17 cellular contexts compared by ENCODE assay signal in the genomic region with DNA sequence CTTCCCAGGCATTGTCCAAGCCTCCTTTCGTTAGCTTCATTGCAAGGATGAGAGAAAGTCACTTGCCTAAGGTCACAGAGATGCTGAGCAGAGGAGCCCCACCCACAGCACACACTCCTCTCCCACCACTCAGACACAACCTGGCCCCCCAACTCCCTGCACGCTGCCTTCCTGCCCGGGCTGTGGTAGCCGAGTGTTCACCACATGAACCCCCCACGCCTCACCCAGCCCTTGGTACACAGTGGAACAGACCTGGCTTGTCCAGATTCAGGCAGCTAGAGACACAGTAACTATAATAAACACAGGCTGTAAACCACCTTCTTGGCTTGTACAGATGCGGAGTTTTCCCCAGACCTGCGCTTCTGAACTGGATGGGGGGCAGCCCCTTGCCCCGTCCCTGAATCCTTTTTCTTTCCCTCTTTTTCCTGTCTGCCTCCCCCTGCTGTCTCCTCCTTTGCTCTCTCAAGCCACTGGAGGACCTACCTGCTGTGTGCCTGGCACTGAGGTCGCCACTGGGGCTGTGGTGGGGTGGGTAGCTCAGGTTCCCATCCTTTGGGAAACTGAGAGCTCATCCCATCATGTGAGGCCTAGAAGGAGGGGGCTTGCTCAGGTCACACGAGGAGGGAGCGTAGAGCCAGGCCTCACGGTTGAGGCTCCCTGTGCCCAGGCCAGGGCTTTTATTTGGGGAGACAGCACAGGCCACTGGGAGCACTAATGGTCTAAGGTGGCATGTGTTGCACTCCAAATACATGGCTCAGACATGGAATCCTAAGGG. TPM values are rescaled to one million over a fixed set of nuclear protein-coding genes. Genes with fewer than 3 reads are reported as not detected.
DNase-seq lines count a peak whose midpoint lies in the region; ATAC-seq, FAIRE-seq and TF ChIP-seq lines count a peak whose summit lies in the region.
"Had no signal": no experiment of that assay in that cellular context is flagged by ENCODE, and none has a peak within 500 bp of the region (broad histone marks: within the 10 kb centered on the region; RNA-seq: fewer than 3 reads in every experiment).

No MANE protein-coding gene starts in this region.

- H4K8ac ChIP-seq in mesenchymal stem cell (ENCODE audit: low read length): no peak overlapping the region

- H3K4me1 ChIP-seq in BLaER1 (peaks cover 96% of the 10 kb centered on the region), mesenchymal stem cell (ENCODE audit: control insufficient read depth, insufficient read depth, low read depth, low read length) (peaks cover 16% of the 10 kb centered on the region), sigmoid colon (peaks cover 0 to 19% (median 15%) of the 10 kb centered on the region in 4 donors), neural progenitor cell (peaks cover 12% of the 10 kb centered on the region)
- no peaks in the 10 kb centered on the region for H3K4me1 ChIP-seq in effector memory CD4-positive, alpha-beta T cell (ENCODE audit: control insufficient read depth, insufficient read depth, low read length, poor library complexity, severe bottlenecking)

- no peaks in the 10 kb centered on the region for H3F3A ChIP-seq in neural progenitor cell (ENCODE audit: low read depth)

- intact Hi-C loops in sigmoid colon (cut with DNase I): no loop called here

- peak overlapping the region in 1 of 2 experiments; percentile 26 for H3K14ac ChIP-seq in mesenchymal stem cell (ENCODE audit: low read length in 2 of 2)

- H3K27ac ChIP-seq in BLaER1: peak overlapping the region; percentile 79
- H3K27ac ChIP-seq in mesenchymal stem cell (ENCODE audit: low read length, poor library complexity, severe bottlenecking): no peak overlapping the region
- H3K27ac ChIP-seq in sigmoid colon: no peak overlapping the region
- H3K27ac ChIP-seq in effector memory CD4-positive, alpha-beta T cell (ENCODE audit: insufficient read depth, low read length, poor library complexity, severe bottlenecking): no peak overlapping the region
- no peak overlapping the region for H3K27ac ChIP-seq in neural progenitor cell

- H4K91ac ChIP-seq in mesenchymal stem cell (ENCODE audit: low read length): no peak overlapping the region

- H4K20me1 ChIP-seq in BLaER1: no peaks in the 10 kb centered on the region
- H4K20me1 ChIP-seq in neural progenitor cell (ENCODE audit: low read depth): no peaks in the 10 kb centered on the region

- no peak for ATAC-seq in GM18873 (IDR thresholded peaks at IDR 0.05; ENCODE audit: low FRiP score, unreplicated experiment)
- no peak for ATAC-seq in GM18870 (IDR thresholded peaks at IDR 0.05; ENCODE audit: unreplicated experiment)

- no peak overlapping the region for H2BK120ac ChIP-seq in mesenchymal stem cell (ENCODE audit: low read depth, low read length)

- no peak overlapping the region for H3K27ac Mint-ChIP-seq in neural progenitor cell
- H3K27ac Mint-ChIP-seq: CD14-positive monocyte, HFFc6 had no signal

- 91% methylated on average over 12 of the region's 12 CpGs for WGBS in mesenchymal stem cell
- 34 to 72% methylated on average over 12 of the region's 12 CpGs for WGBS in sigmoid colon, 2 donors

- no peaks in the 10 kb centered on the region for H3K36me3 Mint-ChIP-seq in neural progenitor cell
- H3K36me3 Mint-ChIP-seq: CD14-positive monocyte had no signal

- TF ChIP-seq CTCF in sigmoid colon (IDR thresholded peaks at IDR 0.05) (no peak), neural progenitor cell (IDR thresholded peaks at IDR 0.05) (no peak)

- H3K79me1 ChIP-seq in mesenchymal stem cell (replicated peaks; ENCODE audit: low read length, poor library complexity, severe bottlenecking): no peaks in the 10 kb centered on the region

- TF ChIP-seq POLR2A in sigmoid colon (IDR thresholded peaks at IDR 0.05): no peak

- no peak overlapping the region for H3K4ac ChIP-seq in mesenchymal stem cell (ENCODE audit: low read depth in 1 of 2, low read length in 2 of 2)

- peak overlapping the region; percentile 94 for H3K4me2 ChIP-seq in BLaER1
- H3K4me2 ChIP-seq in mesenchymal stem cell (ENCODE audit: low read length, poor library complexity, severe bottlenecking): no peak overlapping the region
- no peak overlapping the region for H3K4me2 ChIP-seq in neural progenitor cell

- H3K9ac ChIP-seq in BLaER1 (peak overlapping the region; percentile 20; the same call in 1 of the 2 replicates), mesenchymal stem cell (ENCODE audit: low read length) (no peak overlapping the region), neural progenitor cell (no peak overlapping the region)

- H2BK12ac ChIP-seq in mesenchymal stem cell (ENCODE audit: low read length in 2 of 2): no peak overlapping the region

- H2AFZ ChIP-seq in mesenchymal stem cell (ENCODE audit: low read depth, low read length): no peak overlapping the region
- H2AFZ ChIP-seq in neural progenitor cell (replicated peaks): no peak overlapping the region

- H2BK15ac ChIP-seq in mesenchymal stem cell (ENCODE audit: low read depth, poor library complexity, severe bottlenecking): peak overlapping the region; percentile 45

- DNase-seq in HTR-8/SVneo (ENCODE audit: insufficient read length, low spot score): no peak
- DNase-seq in mesenchymal stem cell: no peak
- peak; percentile 41 for DNase-seq in sigmoid colon
- no peak for DNase-seq in effector memory CD4-positive, alpha-beta T cell
- no peak for DNase-seq in neural progenitor cell (ENCODE audit: low spot score)
- DNase-seq: DMS153, HFFc6, KBM-7, NCI-H1436, NCI-H2029 treated with DMSO at 0.1 percent for 48 hours, NCI-H510A, NCI-H774, Right ventricle myocardium superior had no signal

- H3K27me3 Mint-ChIP-seq in neural progenitor cell (ENCODE audit: insufficient read depth, low read depth): peaks cover 2% of the 10 kb centered on the region

- no peak overlapping the region for H3K4me3 Mint-ChIP-seq in neural progenitor cell
- H3K4me3 Mint-ChIP-seq: CD14-positive monocyte, HFFc6 had no signal

- TF ChIP-seq EP300 in sigmoid colon (IDR thresholded peaks at IDR 0.05): no peak

- H2AK5ac ChIP-seq in mesenchymal stem cell (ENCODE audit: low read length, severe bottlenecking): no peak overlapping the region

- H3K36me3 ChIP-seq in BLaER1 (no peaks in the 10 kb centered on the region), mesenchymal stem cell (ENCODE audit: control insufficient read depth in 1 of 2, insufficient read depth in 2 of 2, low read depth in 1 of 2, low read length in 2 of 2) (no peaks in the 10 kb centered on the region), sigmoid colon (no peaks in the 10 kb centered on the region), neural progenitor cell (no peaks in the 10 kb centered on the region)
- H3K36me3 ChIP-seq in effector memory CD4-positive, alpha-beta T cell (ENCODE audit: control insufficient read depth, insufficient read depth, low read length): no peaks in the 10 kb centered on the region

- no peaks in the 10 kb centered on the region for H3K9me3 Mint-ChIP-seq in neural progenitor cell
- H3K9me3 Mint-ChIP-seq: CD14-positive monocyte, HFFc6 had no signal

- H3K79me2 ChIP-seq in neural progenitor cell (ENCODE audit: low read depth): no peaks in the 10 kb centered on the region

- no peak overlapping the region for H3K23ac ChIP-seq in mesenchymal stem cell (ENCODE audit: low read length in 2 of 2)

- no peak overlapping the region for H2BK5ac ChIP-seq in mesenchymal stem cell (ENCODE audit: low read depth, low read length, poor library complexity, severe bottlenecking)

- 0 out of 2 replicates have a peak, but pooled peaks cover 2% of the 10 kb centered on the region for H3K9me3 ChIP-seq in BLaER1
- no peaks in the 10 kb centered on the region for H3K9me3 ChIP-seq in mesenchymal stem cell (ENCODE audit: control insufficient read depth, low read length)
- no peaks in the 10 kb centered on the region for H3K9me3 ChIP-seq in sigmoid colon
- H3K9me3 ChIP-seq in effector memory CD4-positive, alpha-beta T cell (ENCODE audit: control insufficient read depth, low read length): no peaks in the 10 kb centered on the region
- H3K9me3 ChIP-seq in neural progenitor cell (ENCODE audit: low read depth): no peaks in the 10 kb centered on the region

- H3K4me1 Mint-ChIP-seq in neural progenitor cell: peaks cover 18% of the 10 kb centered on the region

- H3K18ac ChIP-seq in mesenchymal stem cell (ENCODE audit: low read depth in 1 of 2, low read length in 2 of 2): no peak overlapping the region

- no peaks in the 10 kb centered on the region for H3K27me3 ChIP-seq in BLaER1
- peaks cover 0 to 64% of the 10 kb centered on the region in 2 experiments for H3K27me3 ChIP-seq in mesenchymal stem cell (ENCODE audit: control insufficient read depth in 1 of 2, insufficient read depth in 1 of 2, low read length in 2 of 2)
- no peaks in the 10 kb centered on the region for H3K27me3 ChIP-seq in sigmoid colon
- H3K27me3 ChIP-seq in effector memory CD4-positive, alpha-beta T cell (replicated peaks; ENCODE audit: control insufficient read depth, insufficient read depth, low read length, poor library complexity, severe bottlenecking): no peaks in the 10 kb centered on the region
- no peaks in the 10 kb centered on the region for H3K27me3 ChIP-seq in neural progenitor cell

- H3K4me3 ChIP-seq in BLaER1 (no peak overlapping the region), mesenchymal stem cell (ENCODE audit: insufficient read depth in 1 of 2, low read depth in 1 of 2, low read length in 2 of 2) (no peak overlapping the region), sigmoid colon (no peak overlapping the region), neural progenitor cell (no peak overlapping the region)
- no peak overlapping the region for H3K4me3 ChIP-seq in effector memory CD4-positive, alpha-beta T cell (ENCODE audit: insufficient read depth, low read depth, low read length, poor library complexity, severe bottlenecking)

- FAIRE-seq in HTR-8/SVneo (lab: Jason Lieb, UNC): peak; percentile 26

RNA-seq across cellular contexts. Expression of a gene that starts 55.7 kb away (rescaled TPM):
- 37.8 TPM for polyA plus RNA-seq in mesenchymal stem cell (2013, experiment 1 of 2)
- 39.1 TPM for polyA plus RNA-seq in mesenchymal stem cell (2013, experiment 2 of 2)
- total RNA-seq in sigmoid colon (10 to 100 TPM in 2 of 4 donors, 1 to 10 TPM in 2; 7.1 to 23.5 (median 11.1) TPM), neural progenitor cell (ENCODE audit: low replicate concordance) (0.41 and 1.3 TPM in 2 replicates)
- 10 to 100 TPM; 18.6 to 30.1 (median 28.9) TPM for polyA plus RNA-seq in sigmoid colon
- polyA plus RNA-seq: CD14-positive monocyte had no signal
